ENCODE assay signal across 18 cellular contexts in the genomic region with DNA sequence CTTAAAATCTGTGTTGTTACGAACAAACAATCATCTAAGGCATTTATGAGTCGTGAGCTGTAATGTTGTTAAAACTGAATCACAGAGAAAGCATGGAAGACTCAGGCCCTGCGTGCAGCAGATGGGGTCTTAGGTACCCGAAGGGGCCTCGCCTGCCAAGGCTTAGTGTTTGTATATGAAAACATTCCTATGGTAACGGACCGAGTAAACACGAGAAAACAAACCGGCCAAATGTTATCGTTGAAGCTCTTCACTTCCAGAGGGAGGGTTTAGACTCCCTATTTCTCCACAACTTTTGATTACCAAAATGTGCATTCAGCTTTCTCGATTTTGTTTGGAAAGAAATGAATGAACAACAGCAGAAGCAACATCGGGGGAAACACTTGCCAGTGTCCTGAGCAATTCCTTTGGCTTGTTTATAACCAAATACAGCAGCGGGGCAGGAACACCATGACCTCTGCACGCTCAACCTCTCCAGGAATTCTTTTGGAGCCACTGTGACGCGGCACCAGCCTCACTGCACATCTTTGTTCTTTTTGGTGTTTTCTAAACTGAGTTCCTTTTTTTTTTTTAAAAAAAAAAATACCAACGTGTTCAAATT.
DNase-seq lines count a peak whose midpoint lies in the region; ATAC-seq and TF ChIP-seq lines count a peak whose summit lies in the region.
"Had no signal": no experiment of that assay in that cellular context is flagged by ENCODE, and none has a peak within 500 bp of the region (broad histone marks: within the 10 kb centered on the region; RNA-seq: fewer than 3 reads in every experiment).

No MANE protein-coding gene starts in this region.

- H3K9me3 ChIP-seq in right lobe of liver (no peaks in the 10 kb centered on the region), stomach (no peaks in the 10 kb centered on the region)
- H3K9me3 ChIP-seq: SK-N-SH, spleen had no signal

- ATAC-seq in right lobe of liver = peak; percentile 36 to 66 (median 55)
- no peak for ATAC-seq in GM21717 (IDR thresholded peaks at IDR 0.05; ENCODE audit: unreplicated experiment)
- no peak for ATAC-seq in HG03432 (IDR thresholded peaks at IDR 0.05; ENCODE audit: unreplicated experiment)

- DNase-seq in M059J (ENCODE audit: low read depth) = peak; percentile 79
- peak; percentile 90 for DNase-seq in brain microvascular endothelial cell
- DNase-seq in right lobe of liver = no peak
- no peak for DNase-seq in stomach
- no peak for DNase-seq in medulla oblongata (ENCODE audit: extremely low spot score)
- no peak for DNase-seq in CD1c-positive myeloid dendritic cell (ENCODE audit: extremely low spot score)
- DNase-seq: activated CD4-positive, alpha-beta T cell treated with anti-CD3 and anti-CD28 coated beads for 4 hours; activated naive CD4-positive, alpha-beta T cell; DMS153; dorsolateral prefrontal cortex; glutamatergic neuron; midbrain; NCI-H524 treated with DMSO at 0.1 percent for 48 hours; SK-N-SH; spleen had no signal

- TF ChIP-seq EP300 in stomach (IDR thresholded peaks at IDR 0.05) = no peak

- TF ChIP-seq CTCF in brain microvascular endothelial cell (IDR thresholded peaks at IDR 0.05; ENCODE audit: low read depth, low read length, missing control alignments) = no peak
- TF ChIP-seq CTCF in right lobe of liver (IDR thresholded peaks at IDR 0.05) = no peak
- TF ChIP-seq CTCF in stomach (IDR thresholded peaks at IDR 0.05) = no peak

- 61% methylated on average over 15 of the region's 17 CpGs for WGBS in right lobe of liver (ENCODE audit: insufficient coverage, low coverage, low lambda C conversion rate, missing lambda C conversion rate)
- 51 to 64% (median 56%) methylated on average over 17 of the region's 17 CpGs for WGBS in stomach, 5 donors

- no peaks in the 10 kb centered on the region for H3K27me3 ChIP-seq in brain microvascular endothelial cell (replicated peaks)
- H3K27me3 ChIP-seq in right lobe of liver = no peaks in the 10 kb centered on the region
- no peaks in the 10 kb centered on the region for H3K27me3 ChIP-seq in stomach
- H3K27me3 ChIP-seq: dorsolateral prefrontal cortex, spleen had no signal

- H3K27ac ChIP-seq in brain microvascular endothelial cell (peak overlapping the region; percentile 94), right lobe of liver (no peak overlapping the region), stomach (peak overlapping the region in 4 of 5 donors; percentile 30 to 70 (median 54))
- H3K27ac ChIP-seq: dorsolateral prefrontal cortex, HL-60, spleen had no signal

- H3K4me3 ChIP-seq in brain microvascular endothelial cell (ENCODE audit: low read depth, low read length) = no peak overlapping the region
- H3K4me3 ChIP-seq in right lobe of liver = no peak overlapping the region
- no peak overlapping the region for H3K4me3 ChIP-seq in stomach
- H3K4me3 ChIP-seq: dorsolateral prefrontal cortex, spleen had no signal

- in situ Hi-C loops in brain microvascular endothelial cell (cut with HindIII; ENCODE audit: low pct_ligation_motif_present, low sequenced_read_pairs) = no loop called here

- H3K4me1 ChIP-seq in right lobe of liver (no peaks in the 10 kb centered on the region), stomach (peaks cover 0 to 13% (median 10%) of the 10 kb centered on the region in 4 donors)

- H3K36me3 ChIP-seq in brain microvascular endothelial cell (replicated peaks) (no peaks in the 10 kb centered on the region), right lobe of liver (no peaks in the 10 kb centered on the region), stomach (no peaks in the 10 kb centered on the region)
- H3K36me3 ChIP-seq: spleen had no signal

- intact Hi-C loops in right lobe of liver (cut with DNase I) = no loop called here
- intact Hi-C loops in stomach (cut with DNase I; ENCODE audit: low total_unique reads) = no loop called here

- TF ChIP-seq POLR2A in right lobe of liver (IDR thresholded peaks at IDR 0.05) (no peak), stomach (IDR thresholded peaks at IDR 0.05) (no peak)

Comparison
In these comparisons a context has a peak if more than half of its experiments do, and no peak if none do; other contexts are left out.
1. DNase-seq: peak in M059J (single experiment) and brain microvascular endothelial cell (single experiment); none in right lobe of liver (0 of 3), stomach (single experiment), medulla oblongata (single experiment) and CD1c-positive myeloid dendritic cell (single experiment).
2. H3K27ac ChIP-seq: peak in brain microvascular endothelial cell (single experiment) and stomach (4 of 5); none in right lobe of liver (0 of 3).
3. ATAC-seq: peak in right lobe of liver (4 of 4); none in GM21717 (single experiment) and HG03432 (single experiment).